In genomic region chr14:31230559-31230958, GRCh38 we compare ENCODE assay signal across 1 cellular context.
TF ChIP-seq lines count a peak whose summit lies in the region.

No MANE protein-coding gene starts in this region.

TF ChIP-seq in K562, 482 proteins besides CTCF, POLR2A, EP300 and RAD21:
- TF ChIP-seq GTF2B (IDR thresholded peaks at IDR 0.05; ENCODE audit: extremely low read depth, insufficient read length) (no peak), ZNF561 (CRISPR knock-in tag; conservative IDR thresholded peaks at IDR 0.05) (no peak), TFE3 (CRISPR knock-in tag; IDR thresholded peaks at IDR 0.05) (peak; percentile 82), RAD51 (IDR thresholded peaks at IDR 0.05; ENCODE audit: borderline replicate concordance, low read depth) (peak; percentile 47; the same call in 1 of the 2 replicates), TOE1 (IDR thresholded peaks at IDR 0.05; ENCODE audit: borderline replicate concordance) (peak; percentile 70; the same call in 1 of the 2 replicates), TOE1 (CRISPR knock-in tag; IDR thresholded peaks at IDR 0.05; ENCODE audit: borderline replicate concordance, low read depth) (no peak)
